In genomic region chr1:36866168-36866814, GRCh38 we compare ENCODE assay signal across 20 cellular contexts.
DNase-seq lines count a peak whose midpoint lies in the region; ATAC-seq, FAIRE-seq and TF ChIP-seq lines count a peak whose summit lies in the region.
"Had no signal": no experiment of that assay in that cellular context is flagged by ENCODE, and none has a peak within 500 bp of the region (broad histone marks: within the 10 kb centered on the region; RNA-seq: fewer than 3 reads in every experiment).

No MANE protein-coding gene starts in this region.

- TF ChIP-seq RAD21 in HCT116 (IDR thresholded peaks at IDR 0.05; ENCODE audit: low read depth): no peak

- no peaks in the 10 kb centered on the region for H3K9me3 ChIP-seq in HCT116 (ENCODE audit: control insufficient read depth in 1 of 2, insufficient read depth in 1 of 2, low read depth in 1 of 2, low read length in 2 of 2)
- H3K9me3 ChIP-seq: BLaER1 treated with 17β-estradiol and CSF1 and Interleukin-3, amounts not matched to agents 10 nM and 100 nM had no signal

- no peak for TF ChIP-seq CTCF in HCT116 (IDR thresholded peaks at IDR 0.05 in 2 of 3, conservative IDR thresholded peaks at IDR 0.05 in 1 of 3; ENCODE audit: borderline replicate concordance in 1 of 3, insufficient read depth in 1 of 3, low read depth in 2 of 3, low read length in 2 of 3)
- no peak for TF ChIP-seq CTCF in bronchial epithelial cell (IDR thresholded peaks at IDR 0.05; ENCODE audit: insufficient read depth, low read length, severe bottlenecking)

- H3K27me3 ChIP-seq in HCT116 (ENCODE audit: insufficient read depth, low read length) (peaks cover 33% of the 10 kb centered on the region; the same call in 1 of the 2 replicates), bronchial epithelial cell (ENCODE audit: control insufficient read depth, insufficient read depth, low read length) (no peaks in the 10 kb centered on the region)
- H3K27me3 ChIP-seq: BLaER1 treated with 17β-estradiol and CSF1 and Interleukin-3, amounts not matched to agents 10 nM and 100 nM had no signal

- no peak overlapping the region for H3K9ac ChIP-seq in HCT116 (ENCODE audit: low read length)
- H3K9ac ChIP-seq: BLaER1 treated with 17β-estradiol and CSF1 and Interleukin-3, amounts not matched to agents 10 nM and 100 nM had no signal

- no TSS peak for BruUV-seq in HCT116 (replicated peaks; lab: Mats Ljungman, UMichigan)

- no peak overlapping the region for H3K4me3 ChIP-seq in HCT116 (replicated peaks in 1 of 2; ENCODE audit: low read depth in 1 of 2, low read length in 2 of 2)
- H3K4me3 ChIP-seq in bronchial epithelial cell (ENCODE audit: low read depth, low read length): no peak overlapping the region
- H3K4me3 ChIP-seq: BLaER1 treated with 17β-estradiol and CSF1 and Interleukin-3, amounts not matched to agents 10 nM and 100 nM; GM12878 had no signal

- no peak overlapping the region for H2AFZ ChIP-seq in HCT116 (ENCODE audit: low read depth, low read length, poor library complexity, severe bottlenecking)

- no peak overlapping the region for H3K27ac ChIP-seq in HCT116 (ENCODE audit: low read depth, low read length)
- H3K27ac ChIP-seq: BLaER1 treated with 17β-estradiol and CSF1 and Interleukin-3, amounts not matched to agents 10 nM and 100 nM had no signal

- no peaks in the 10 kb centered on the region for H4K20me1 ChIP-seq in HCT116 (ENCODE audit: insufficient read depth)
- H4K20me1 ChIP-seq: BLaER1 treated with 17β-estradiol and CSF1 and Interleukin-3, amounts not matched to agents 10 nM and 100 nM had no signal

- H3K36me3 ChIP-seq in HCT116 (ENCODE audit: control insufficient read depth in 1 of 2, insufficient read depth in 2 of 2, low read length in 2 of 2) (no peaks in the 10 kb centered on the region), bronchial epithelial cell (ENCODE audit: control insufficient read depth, insufficient read depth, low read length) (no peaks in the 10 kb centered on the region)
- H3K36me3 ChIP-seq: BLaER1 treated with 17β-estradiol and CSF1 and Interleukin-3, amounts not matched to agents 10 nM and 100 nM had no signal

- TF ChIP-seq POLR2A in HCT116 (IDR thresholded peaks at IDR 0.05; ENCODE audit: borderline replicate concordance, extremely low read depth, insufficient read depth, insufficient read length) (no peak), GM12892 (IDR thresholded peaks at IDR 0.05; ENCODE audit: low read depth, low read length) (no peak)

- H3K79me2 ChIP-seq in HCT116 (ENCODE audit: insufficient read depth, low read length): no peaks in the 10 kb centered on the region

- DNase-seq in HCT116 (ENCODE audit: low read depth, low spot score) (no peak), bronchial epithelial cell (ENCODE audit: low read depth) (no peak), iPS-NIHi11 (ENCODE audit: low spot score) (peak; percentile 35), lung microvascular endothelial cell (ENCODE audit: low read depth in 2 of 2) (peak; percentile 23 to 26), NCI-H1930 (lab: John Stamatoyannopoulos, UW) (no peak), GM12892 (ENCODE audit: insufficient read length) (no peak)
- DNase-seq: Calu3; CD8-positive, alpha-beta T cell; NCI-H1105; NCI-H524; NCI-H82; PC-3; RPMI8226; SIG-M5 had no signal

- CTCF ChIA-PET in HCT116 (lab: Charles Lee): no interaction called here

- no peaks in the 10 kb centered on the region for H3K9me2 ChIP-seq in HCT116 (ENCODE audit: insufficient read depth)

- FAIRE-seq in bronchial epithelial cell (lab: Jason Lieb, UNC) (peak; percentile 28), GM12892 (lab: Jason Lieb, UNC) (no peak)
- FAIRE-seq: A204.1, GM12878 had no signal

- intact Hi-C loops in HCT116 (cut with micrococcal nuclease): no loop called here

- no peaks in the 10 kb centered on the region for H3K4me1 ChIP-seq in HCT116 (ENCODE audit: control insufficient read depth in 1 of 2, insufficient read depth in 2 of 2, low read length in 2 of 2)
- H3K4me1 ChIP-seq: BLaER1 treated with 17β-estradiol and CSF1 and Interleukin-3, amounts not matched to agents 10 nM and 100 nM had no signal

- RAD21 ChIA-PET in HCT116 (lab: Charles Lee; ENCODE audit: low non-redundant PET in 1 of 2, low total read pairs in 2 of 2, uncharacterized antibody in 2 of 2, unreplicated experiment in 2 of 2): no interaction called here

- POLR2A ChIA-PET in HCT116 (lab: Charles Lee): no interaction called here

- H3K4me2 ChIP-seq in HCT116 (ENCODE audit: low read length): no peak overlapping the region
- H3K4me2 ChIP-seq: BLaER1 treated with 17β-estradiol and CSF1 and Interleukin-3, amounts not matched to agents 10 nM and 100 nM had no signal

- no peak for ATAC-seq in HCT116
- no peak for ATAC-seq in GM19023 (IDR thresholded peaks at IDR 0.05; ENCODE audit: unreplicated experiment)
- no peak for ATAC-seq in GM21381 (IDR thresholded peaks at IDR 0.05; ENCODE audit: unreplicated experiment)
- ATAC-seq: CD8-positive, alpha-beta T cell; GM12878; PC-3; SK-N-SH treated with all-trans-retinoic acid at 6 μM for 48 hours had no signal

TF ChIP-seq in HCT116, 20 proteins besides CTCF, POLR2A, EP300 and RAD21:
- TF ChIP-seq REST (IDR thresholded peaks at IDR 0.05; ENCODE audit: low read depth): peak; percentile 48
- no peak for TF ChIP-seq EZH2 (IDR thresholded peaks at IDR 0.05)

Comparison
In these comparisons a context has a peak if more than half of its experiments do, and no peak if none do; other contexts are left out.
1. DNase-seq: peak in iPS-NIHi11 (single experiment) and lung microvascular endothelial cell (2 of 2); none in HCT116 (single experiment), bronchial epithelial cell (single experiment), NCI-H1930 (0 of 2) and GM12892 (single experiment).